Comparison of ENCODE assay signal across 8 cellular contexts in the genomic region with DNA sequence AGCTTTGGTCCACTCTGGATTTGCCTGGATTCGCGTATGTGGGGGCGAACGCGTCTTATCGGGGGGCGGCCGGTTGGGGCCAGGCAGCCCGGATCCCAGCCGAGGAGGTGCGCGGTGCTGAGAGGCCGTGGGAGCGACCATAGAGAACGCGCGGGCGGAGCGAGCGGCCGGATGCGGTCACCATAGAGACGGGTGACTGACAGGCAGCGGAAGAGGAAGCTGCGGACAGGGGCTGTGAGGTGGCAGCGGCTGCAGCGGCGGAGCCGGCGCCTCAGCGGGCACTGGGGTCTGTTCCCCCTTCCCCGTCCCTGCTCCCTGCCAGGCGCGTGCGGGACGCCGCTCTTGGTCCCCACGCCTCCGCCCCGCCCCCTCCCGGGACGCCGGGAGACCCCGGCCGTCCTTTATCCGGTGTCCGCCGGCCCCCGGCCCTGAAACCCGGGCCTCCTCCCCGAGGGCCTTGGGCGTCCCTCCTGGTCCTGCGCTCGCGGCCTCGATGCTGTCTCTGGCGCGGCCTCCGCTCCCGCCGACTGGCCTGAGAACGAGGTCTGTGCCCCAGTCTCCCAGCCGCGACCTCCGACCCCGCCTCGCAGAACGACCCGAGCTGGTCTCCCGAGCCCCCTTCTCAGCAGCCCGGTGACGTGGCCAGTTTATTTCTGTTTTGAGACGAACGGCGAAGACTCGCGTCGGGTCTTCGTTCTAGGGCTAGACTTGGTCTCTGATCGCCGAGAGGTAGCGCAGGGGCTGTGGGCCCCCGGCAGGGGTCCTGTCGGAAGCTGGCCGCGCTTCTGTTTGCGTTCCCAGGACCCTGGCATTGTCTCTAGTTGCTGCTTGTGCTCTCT. TPM values are rescaled to one million over a fixed set of nuclear protein-coding genes. Genes with fewer than 3 reads are reported as not detected.
DNase-seq lines count a peak whose midpoint lies in the region; ATAC-seq and TF ChIP-seq lines count a peak whose summit lies in the region.

A gene with protein sequence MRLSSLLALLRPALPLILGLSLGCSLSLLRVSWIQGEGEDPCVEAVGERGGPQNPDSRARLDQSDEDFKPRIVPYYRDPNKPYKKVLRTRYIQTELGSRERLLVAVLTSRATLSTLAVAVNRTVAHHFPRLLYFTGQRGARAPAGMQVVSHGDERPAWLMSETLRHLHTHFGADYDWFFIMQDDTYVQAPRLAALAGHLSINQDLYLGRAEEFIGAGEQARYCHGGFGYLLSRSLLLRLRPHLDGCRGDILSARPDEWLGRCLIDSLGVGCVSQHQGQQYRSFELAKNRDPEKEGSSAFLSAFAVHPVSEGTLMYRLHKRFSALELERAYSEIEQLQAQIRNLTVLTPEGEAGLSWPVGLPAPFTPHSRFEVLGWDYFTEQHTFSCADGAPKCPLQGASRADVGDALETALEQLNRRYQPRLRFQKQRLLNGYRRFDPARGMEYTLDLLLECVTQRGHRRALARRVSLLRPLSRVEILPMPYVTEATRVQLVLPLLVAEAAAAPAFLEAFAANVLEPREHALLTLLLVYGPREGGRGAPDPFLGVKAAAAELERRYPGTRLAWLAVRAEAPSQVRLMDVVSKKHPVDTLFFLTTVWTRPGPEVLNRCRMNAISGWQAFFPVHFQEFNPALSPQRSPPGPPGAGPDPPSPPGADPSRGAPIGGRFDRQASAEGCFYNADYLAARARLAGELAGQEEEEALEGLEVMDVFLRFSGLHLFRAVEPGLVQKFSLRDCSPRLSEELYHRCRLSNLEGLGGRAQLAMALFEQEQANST (plus strand): TSS at position 212 of the 839 bp plus-strand sequence. CDS start 1,529 bp downstream, outside the sequence.

- no peaks in the 10 kb centered on the region for H3K27me3 Mint-ChIP-seq in activated B cell treated with CpG ODN at 0.5 μM for 24 hours

- no peak for TF ChIP-seq CTCF in AG04449 (IDR thresholded peaks at IDR 0.05; ENCODE audit: insufficient read depth, low read length, missing control alignments)
- no peak for TF ChIP-seq CTCF in activated B cell treated with CpG ODN at 0.5 μM for 24 hours (IDR thresholded peaks at IDR 0.05)
- TF ChIP-seq CTCF in cardiac fibroblast (IDR thresholded peaks at IDR 0.05; ENCODE audit: low read depth, low read length): no peak

- ATAC-seq in GM18867 (IDR thresholded peaks at IDR 0.05; ENCODE audit: unreplicated experiment) (peak; percentile 98), HG03097 (IDR thresholded peaks at IDR 0.05; ENCODE audit: low FRiP score, unreplicated experiment) (peak; percentile 89), activated B cell treated with CpG ODN at 0.5 μM for 24 hours (ENCODE audit: low read depth) (peak; percentile 93)

- H3K27ac Mint-ChIP-seq in activated B cell treated with CpG ODN at 0.5 μM for 24 hours: peak within 1 kb of the TSS; percentile 96

- H3K4me3 Mint-ChIP-seq in activated B cell treated with CpG ODN at 0.5 μM for 24 hours: peak within 1 kb of the TSS; percentile 99

- intact Hi-C loops in activated B cell treated with CpG ODN at 0.5 μM for 24 hours (cut with micrococcal nuclease): loop anchor here (1.0 to 10.0 kb wide), 8 partner anchors 13 to 1358 kb away; partner anchors contain the start of genes ATP6V0E2, GBX1, NUB1 and TMUB1

- POLR2A ChIA-PET in AG04449 (lab: Yijun Ruan, JAX) (interaction anchor here (1.0 to 1.7 kb wide), 4 partner anchors 10 to 20 kb away, joined by 3 to 12 read pairs (median 8); no protein-coding TSS in a partner anchor), activated B cell treated with CpG ODN at 0.5 μM for 24 hours (lab: Charles Lee) (interaction anchor here (0.8 to 2.9 kb wide), 7 partner anchors 10 to 288 kb away, joined by 3 to 23 read pairs (median 3); partner anchors contain the start of genes NUB1 and RHEB)

- H3K9me3 Mint-ChIP-seq in activated B cell treated with CpG ODN at 0.5 μM for 24 hours: no peaks in the 10 kb centered on the region

- DNase-seq in AG04449 (ENCODE audit: low read depth, low spot score): no peak
- peak; percentile 80 for DNase-seq in NCI-H2227 treated with DMSO at 0.1 percent for 48 hours (lab: John Stamatoyannopoulos, UW)
- DNase-seq in activated B cell treated with CpG ODN at 0.5 μM for 24 hours: peak; percentile 85
- peak; percentile 87 to 88 for DNase-seq in cardiac fibroblast (ENCODE audit: low read depth in 2 of 2)
- DNase-seq in inferior parietal cortex (ENCODE audit: extremely low spot score): peak; percentile 88
- DNase-seq in stimulated activated CD4-positive, alpha-beta T cell treated with anti-CD3 and anti-CD28 coated beads, Interleukin-12 subunit alpha, Interleukin-12 subunit beta, amount 100 ng/mL, for 24 hours (ENCODE audit: low read depth in 2 of 2): peak; percentile 83 to 88

- CTCF ChIA-PET in AG04449 (lab: Yijun Ruan, JAX): interaction anchor here (0.9 to 6.7 kb wide), 3 partner anchors 9 to 108 kb away, joined by 3 to 130 read pairs (median 5); partner anchors contain the start of gene SMARCD3
- CTCF ChIA-PET in activated B cell treated with CpG ODN at 0.5 μM for 24 hours (lab: Charles Lee): interaction anchor here (1.3 to 2.6 kb wide), 2 partner anchors 12 to 13 kb away, joined by 4 to 11 read pairs; no protein-coding TSS in a partner anchor

- H3K4me3 ChIP-seq in AG04449 (ENCODE audit: low read depth, low read length) (peak within 1 kb of the TSS; percentile 98), cardiac fibroblast (replicated peaks in 1 of 2; ENCODE audit: low read depth in 2 of 2, low read length in 2 of 2) (peak within 1 kb of the TSS; percentile 96 to 99)

- H3K36me3 Mint-ChIP-seq in activated B cell treated with CpG ODN at 0.5 μM for 24 hours (ENCODE audit: low read depth): peaks cover 29% of the 10 kb centered on the region

- H3K4me1 Mint-ChIP-seq in activated B cell treated with CpG ODN at 0.5 μM for 24 hours: peaks cover 33% of the 10 kb centered on the region

RNA-seq across cellular contexts. Expression of the gene that starts here (rescaled TPM):
- 32.4 and 41.2 TPM in 2 replicates for total RNA-seq in activated B cell treated with CpG ODN at 0.5 μM for 24 hours
